ENCODE assay signal across 17 cellular contexts in the genomic region with DNA sequence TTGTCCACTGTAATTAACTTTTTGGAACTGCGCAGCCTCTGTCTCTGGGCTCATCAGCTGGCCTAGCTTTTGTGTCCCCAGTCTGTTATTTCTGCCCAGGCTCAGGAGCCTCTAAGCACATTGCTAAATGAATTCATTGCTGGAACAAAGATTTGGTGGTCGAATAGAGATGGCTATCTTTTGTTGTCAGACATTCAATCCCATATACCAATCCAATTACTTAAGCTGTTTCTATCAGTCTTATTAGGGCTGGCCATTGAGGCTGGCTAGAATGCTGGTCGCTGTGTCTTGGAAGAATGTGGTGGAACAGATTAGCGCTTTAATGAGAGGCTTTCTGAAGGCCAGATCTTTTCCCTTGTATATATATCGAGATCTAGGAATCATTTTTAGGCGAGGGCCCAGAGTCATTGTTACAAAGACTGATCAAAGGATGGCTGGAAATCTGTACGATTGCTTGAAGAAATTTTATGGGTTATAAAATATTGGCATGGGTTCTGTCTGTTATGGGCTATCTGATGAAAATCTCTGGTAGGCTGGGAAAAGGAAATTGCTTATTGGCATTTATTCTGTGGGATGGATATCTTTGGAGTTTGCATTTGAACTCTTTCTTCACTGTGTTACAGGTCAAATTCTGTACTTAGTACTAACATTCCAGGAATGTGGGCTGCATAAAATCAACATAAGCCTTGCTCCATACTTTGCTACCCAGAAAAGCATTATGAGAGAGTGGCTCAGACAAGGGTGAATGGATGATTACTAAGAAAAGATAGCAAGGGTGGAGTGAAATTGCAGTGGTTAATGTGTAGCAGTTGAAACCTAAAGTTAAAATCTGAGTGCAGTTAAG. TPM values are rescaled to one million over a fixed set of nuclear protein-coding genes. Genes with fewer than 3 reads are reported as not detected.
A peak's percentile ranks its signal among the peaks of the same experiment; 100 is the strongest.
DNase-seq lines count a peak whose midpoint lies in the region; ATAC-seq and TF ChIP-seq lines count a peak whose summit lies in the region.
"Had no signal": no experiment of that assay in that cellular context is flagged by ENCODE, and none has a peak within 500 bp of the region (broad histone marks: within the 10 kb centered on the region; RNA-seq: fewer than 3 reads in every experiment).

No MANE protein-coding gene starts in this region.

- CTCF ChIA-PET in CD8-positive, alpha-beta memory T cell (lab: Charles Lee): no interaction called here

- ATAC-seq in activated CD4-positive, CD25-positive, alpha-beta regulatory T cell treated with anti-CD3 and anti-CD28 coated beads, Interleukin-2, amount 50 U/mL, for 24 hours: no peak
- ATAC-seq: effector memory CD8-positive, alpha-beta T cell had no signal

- peaks cover 8 to 39% (median 21%) of the 10 kb centered on the region in 5 donors for H3K4me1 ChIP-seq in subcutaneous abdominal adipose tissue (ENCODE audit: control insufficient read depth in 5 of 5, insufficient read depth in 5 of 5, low read length in 5 of 5)
- no peaks in the 10 kb centered on the region for H3K4me1 ChIP-seq in CD8-positive, alpha-beta memory T cell (ENCODE audit: insufficient read depth, low read length)
- H3K4me1 ChIP-seq: parathyroid adenoma, thyroid gland had no signal

- no peaks in the 10 kb centered on the region for H3K4me1 Mint-ChIP-seq in CD8-positive, alpha-beta memory T cell
- H3K4me1 Mint-ChIP-seq: immature natural killer cell had no signal

- POLR2A ChIA-PET in CD8-positive, alpha-beta memory T cell (lab: Charles Lee): no interaction called here

- H3K36me3 Mint-ChIP-seq in CD8-positive, alpha-beta memory T cell: no peaks in the 10 kb centered on the region
- H3K36me3 Mint-ChIP-seq: immature natural killer cell had no signal

- no peaks in the 10 kb centered on the region for H3K9me3 ChIP-seq in subcutaneous abdominal adipose tissue (ENCODE audit: control insufficient read depth in 5 of 5, low read length in 5 of 5)
- no peaks in the 10 kb centered on the region for H3K9me3 ChIP-seq in CD8-positive, alpha-beta memory T cell (ENCODE audit: low read length)
- H3K9me3 ChIP-seq: SJSA1, thyroid gland had no signal

- no peaks in the 10 kb centered on the region for H3K36me3 ChIP-seq in brain microvascular endothelial cell (replicated peaks)
- no peaks in the 10 kb centered on the region for H3K36me3 ChIP-seq in kidney epithelial cell (ENCODE audit: control insufficient read depth, insufficient read depth, low read length)
- H3K36me3 ChIP-seq in subcutaneous abdominal adipose tissue (ENCODE audit: control insufficient read depth in 5 of 5, insufficient read depth in 5 of 5, low read length in 5 of 5): no peaks in the 10 kb centered on the region
- no peaks in the 10 kb centered on the region for H3K36me3 ChIP-seq in CD8-positive, alpha-beta memory T cell (ENCODE audit: insufficient read depth, low read length)
- H3K36me3 ChIP-seq: SJSA1, thyroid gland had no signal

- H3K9ac ChIP-seq in subcutaneous abdominal adipose tissue (ENCODE audit: low read length in 5 of 5): no peak overlapping the region
- H3K9ac ChIP-seq: parathyroid adenoma had no signal

- in situ Hi-C loops in brain microvascular endothelial cell (cut with HindIII; ENCODE audit: low pct_ligation_motif_present, low sequenced_read_pairs): no loop called here

- no peaks in the 10 kb centered on the region for H3K27me3 ChIP-seq in brain microvascular endothelial cell (replicated peaks)
- H3K27me3 ChIP-seq in kidney epithelial cell (ENCODE audit: control insufficient read depth, insufficient read depth, low read length): no peaks in the 10 kb centered on the region
- H3K27me3 ChIP-seq in subcutaneous abdominal adipose tissue (ENCODE audit: control insufficient read depth in 5 of 5, insufficient read depth in 4 of 5, low read length in 5 of 5): no peaks in the 10 kb centered on the region
- no peaks in the 10 kb centered on the region for H3K27me3 ChIP-seq in CD8-positive, alpha-beta memory T cell (ENCODE audit: insufficient read depth, low read length, poor library complexity, severe bottlenecking)
- H3K27me3 ChIP-seq: SJSA1, thyroid gland had no signal

- DNase-seq in HS-5 (ENCODE audit: low read depth) (peak; percentile 62), brain microvascular endothelial cell (peak; percentile 71), kidney epithelial cell (ENCODE audit: low read depth) (peak; percentile 73), hippocampal formation (lab: John Stamatoyannopoulos, UW) (no peak), DMS 273 (lab: John Stamatoyannopoulos, UW; ENCODE audit: unreplicated experiment) (no peak)
- no peak for DNase-seq in CD8-positive, alpha-beta memory T cell
- DNase-seq: activated CD4-positive, alpha-beta T cell treated with anti-CD3 and anti-CD28 coated beads for 4 hours; activated naive CD4-positive, alpha-beta T cell treated with Interleukin-2 at 50 U/mL for 16 hours; DND-41; effector memory CD8-positive, alpha-beta T cell; immature natural killer cell; NCI-H524; thyroid gland had no signal

- H3K4me3 ChIP-seq in brain microvascular endothelial cell (ENCODE audit: low read depth, low read length) (no peak overlapping the region), kidney epithelial cell (ENCODE audit: low read depth, low read length) (no peak overlapping the region), subcutaneous abdominal adipose tissue (ENCODE audit: low read depth in 1 of 5, low read length in 5 of 5) (no peak overlapping the region)
- H3K4me3 ChIP-seq in CD8-positive, alpha-beta memory T cell (ENCODE audit: low read length): no peak overlapping the region
- H3K4me3 ChIP-seq: SJSA1, thyroid gland had no signal

- no peak overlapping the region for H3K4me3 Mint-ChIP-seq in CD8-positive, alpha-beta memory T cell
- H3K4me3 Mint-ChIP-seq: effector memory CD8-positive, alpha-beta T cell; immature natural killer cell had no signal

- H3K27ac Mint-ChIP-seq in CD8-positive, alpha-beta memory T cell: no peak overlapping the region
- H3K27ac Mint-ChIP-seq: effector memory CD8-positive, alpha-beta T cell; immature natural killer cell had no signal

- peaks cover 0 to 2% (median 0%) of the 10 kb centered on the region in 5 donors for H3K9me3 Mint-ChIP-seq in CD8-positive, alpha-beta memory T cell
- H3K9me3 Mint-ChIP-seq: immature natural killer cell had no signal

- peak overlapping the region; percentile 83 for H3K27ac ChIP-seq in brain microvascular endothelial cell
- H3K27ac ChIP-seq in subcutaneous abdominal adipose tissue (ENCODE audit: low read depth, low read length): peak overlapping the region; percentile 61
- H3K27ac ChIP-seq in CD8-positive, alpha-beta memory T cell (ENCODE audit: low read depth, low read length): no peak overlapping the region
- H3K27ac ChIP-seq: parathyroid adenoma, SJSA1, thyroid gland had no signal

- peaks cover 2 to 22% of the 10 kb centered on the region in 2 donors for H3K27me3 Mint-ChIP-seq in CD8-positive, alpha-beta memory T cell

- TF ChIP-seq CTCF in brain microvascular endothelial cell (IDR thresholded peaks at IDR 0.05; ENCODE audit: low read depth, low read length, missing control alignments) (no peak), kidney epithelial cell (IDR thresholded peaks at IDR 0.05; ENCODE audit: insufficient read depth, low read length, poor library complexity, severe bottlenecking) (no peak)

RNA-seq across cellular contexts. Expression of a gene that starts 34.8 kb away (rescaled TPM):
- total RNA-seq in kidney epithelial cell: 132 and 150 TPM in 2 replicates
- total RNA-seq in CD8-positive, alpha-beta memory T cell: under 1 TPM; 0.11 to 0.24 TPM
- polyA plus RNA-seq in CD8-positive, alpha-beta memory T cell: 0.24 TPM

Comparison
In these comparisons a context has a peak if more than half of its experiments do, and no peak if none do; other contexts are left out.
1. DNase-seq: peak in HS-5 (single experiment), brain microvascular endothelial cell (single experiment) and kidney epithelial cell (single experiment); none in hippocampal formation (0 of 2), CD8-positive, alpha-beta memory T cell (0 of 5) and DMS 273 (single experiment).
2. RNA of a gene that starts 34.8 kb away (total RNA-seq): 132 to 150 TPM in kidney epithelial cell; 0.11 to 0.24 TPM in CD8-positive, alpha-beta memory T cell; every median in the first group is over 100 times any median in the second.